9 cellular contexts compared by ENCODE assay signal in the genomic region with DNA sequence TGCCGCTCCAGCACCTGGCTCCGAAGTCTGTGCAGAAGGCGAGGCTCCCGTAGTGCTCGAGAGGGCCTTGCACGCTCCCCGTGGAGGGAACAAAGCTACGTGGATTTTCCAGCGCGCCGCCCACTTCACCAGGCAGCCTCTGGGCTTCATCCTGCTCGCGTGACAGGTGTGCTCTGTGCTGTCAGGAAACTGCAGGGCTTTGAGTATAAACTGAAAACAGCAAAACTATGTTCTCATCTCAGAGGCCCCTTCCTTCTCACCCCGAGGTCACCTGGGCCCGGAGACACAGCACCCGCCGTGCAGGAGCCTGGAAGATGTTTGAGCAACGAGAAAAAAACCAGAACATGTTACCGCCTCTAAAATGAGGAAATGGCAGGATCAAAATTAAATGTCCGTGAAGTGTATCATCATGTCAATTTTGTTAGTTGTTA. TPM values are rescaled to one million over a fixed set of nuclear protein-coding genes. Genes with fewer than 3 reads are reported as not detected.
DNase-seq lines count a peak whose midpoint lies in the region; ATAC-seq, FAIRE-seq and TF ChIP-seq lines count a peak whose summit lies in the region.
"Had no signal": no experiment of that assay in that cellular context is flagged by ENCODE, and none has a peak within 500 bp of the region (broad histone marks: within the 10 kb centered on the region; RNA-seq: fewer than 3 reads in every experiment).

No MANE protein-coding gene starts in this region.

- ATAC-seq in activated naive CD8-positive, alpha-beta T cell treated with anti-CD3 and anti-CD28 coated beads, Interleukin-2, amount 10 ng/mL, durations not matched to agents 7 days and 5 days (ENCODE audit: low read depth): no peak
- ATAC-seq in naive thymus-derived CD4-positive, alpha-beta T cell: no peak
- no peak for ATAC-seq in HG03135 (IDR thresholded peaks at IDR 0.05; ENCODE audit: unreplicated experiment)
- no peak for ATAC-seq in GM18519 (IDR thresholded peaks at IDR 0.05; ENCODE audit: low FRiP score, unreplicated experiment)

- CTCF ChIA-PET in naive thymus-derived CD4-positive, alpha-beta T cell (lab: Charles Lee): interaction anchor here (1.7 kb wide), 1 partner anchor 33 kb away, joined by 4 read pairs; no protein-coding TSS in a partner anchor

- peak overlapping the region in 4 of 7 donors; percentile 14 to 53 (median 26) for H3K27ac Mint-ChIP-seq in CD14-positive monocyte
- peak overlapping the region; percentile 45 for H3K27ac Mint-ChIP-seq in activated naive CD8-positive, alpha-beta T cell treated with anti-CD3 and anti-CD28 coated beads, Interleukin-2, amount 10 ng/mL, durations not matched to agents 7 days and 5 days
- H3K27ac Mint-ChIP-seq in naive thymus-derived CD4-positive, alpha-beta T cell: peak overlapping the region in 8 of 9 donors; percentile 63 to 84 (median 76)

- H3K27me3 ChIP-seq in naive thymus-derived CD4-positive, alpha-beta T cell (ENCODE audit: control insufficient read depth in 2 of 2, insufficient read depth in 2 of 2, low read length in 2 of 2): no peaks in the 10 kb centered on the region

- H3K4me3 Mint-ChIP-seq in CD14-positive monocyte: peak overlapping the region; percentile 83 to 93
- peak overlapping the region; percentile 56 for H3K4me3 Mint-ChIP-seq in activated naive CD8-positive, alpha-beta T cell treated with anti-CD3 and anti-CD28 coated beads, Interleukin-2, amount 10 ng/mL, durations not matched to agents 7 days and 5 days
- H3K4me3 Mint-ChIP-seq in naive thymus-derived CD4-positive, alpha-beta T cell: peak overlapping the region; percentile 58 to 85 (median 76)

- H3K4me1 Mint-ChIP-seq in CD14-positive monocyte: peaks cover 44% of the 10 kb centered on the region
- peaks cover 14% of the 10 kb centered on the region for H3K4me1 Mint-ChIP-seq in activated naive CD8-positive, alpha-beta T cell treated with anti-CD3 and anti-CD28 coated beads, Interleukin-2, amount 10 ng/mL, durations not matched to agents 7 days and 5 days
- peaks cover 19 to 52% (median 35%) of the 10 kb centered on the region in 7 donors for H3K4me1 Mint-ChIP-seq in naive thymus-derived CD4-positive, alpha-beta T cell

- peaks cover 0 to 22% (median 0%) of the 10 kb centered on the region in 3 experiments for H3K36me3 ChIP-seq in naive thymus-derived CD4-positive, alpha-beta T cell (ENCODE audit: control insufficient read depth in 2 of 3, insufficient read depth in 3 of 3, low read length in 3 of 3)

- H3K9me3 ChIP-seq in naive thymus-derived CD4-positive, alpha-beta T cell (ENCODE audit: control insufficient read depth in 2 of 3, low read length in 3 of 3): peaks cover 0 to 14% (median 0%) of the 10 kb centered on the region in 3 experiments

- H3K27me3 Mint-ChIP-seq in CD14-positive monocyte (ENCODE audit: low read depth in 3 of 3): peaks cover 2 to 4% (median 3%) of the 10 kb centered on the region in 3 donors
- H3K27me3 Mint-ChIP-seq in activated naive CD8-positive, alpha-beta T cell treated with anti-CD3 and anti-CD28 coated beads, Interleukin-2, amount 10 ng/mL, durations not matched to agents 7 days and 5 days: no peaks in the 10 kb centered on the region
- no peaks in the 10 kb centered on the region for H3K27me3 Mint-ChIP-seq in naive thymus-derived CD4-positive, alpha-beta T cell

- peaks cover 20 to 39% of the 10 kb centered on the region in 2 donors for H3K36me3 Mint-ChIP-seq in CD14-positive monocyte
- H3K36me3 Mint-ChIP-seq in activated naive CD8-positive, alpha-beta T cell treated with anti-CD3 and anti-CD28 coated beads, Interleukin-2, amount 10 ng/mL, durations not matched to agents 7 days and 5 days: peaks cover 13% of the 10 kb centered on the region
- peaks cover 7 to 24% (median 15%) of the 10 kb centered on the region in 5 donors for H3K36me3 Mint-ChIP-seq in naive thymus-derived CD4-positive, alpha-beta T cell

- TF ChIP-seq CTCF in CD14-positive monocyte (IDR thresholded peaks at IDR 0.05): no peak

- intact Hi-C loops in CD14-positive monocyte (cut with micrococcal nuclease): no loop called here
- intact Hi-C loops in naive thymus-derived CD4-positive, alpha-beta T cell (cut with micrococcal nuclease): loop anchor here in 1 of 2 donors (5.0 kb wide), 2 partner anchors 34 to 104 kb away; no protein-coding TSS in a partner anchor

- H3K4me1 ChIP-seq in naive thymus-derived CD4-positive, alpha-beta T cell (ENCODE audit: control insufficient read depth in 2 of 2, insufficient read depth in 2 of 2, low read length in 2 of 2): peaks cover 12 to 15% of the 10 kb centered on the region in 2 donors

- POLR2A ChIA-PET in activated naive CD8-positive, alpha-beta T cell treated with anti-CD3 and anti-CD28 coated beads, Interleukin-2, amount 10 ng/mL, durations not matched to agents 7 days and 5 days (lab: Charles Lee): no interaction called here
- POLR2A ChIA-PET in naive thymus-derived CD4-positive, alpha-beta T cell (lab: Charles Lee): interaction anchor here (2.1 to 5.4 kb wide), 2 partner anchors 17 to 25 kb away, joined by 5 to 32 read pairs; partner anchors contain the start of gene GPR146

- H3K9me3 Mint-ChIP-seq in CD14-positive monocyte: peaks cover 11 to 19% (median 13%) of the 10 kb centered on the region in 7 donors
- no peaks in the 10 kb centered on the region for H3K9me3 Mint-ChIP-seq in activated naive CD8-positive, alpha-beta T cell treated with anti-CD3 and anti-CD28 coated beads, Interleukin-2, amount 10 ng/mL, durations not matched to agents 7 days and 5 days
- peaks cover 0 to 13% (median 4%) of the 10 kb centered on the region in 11 donors for H3K9me3 Mint-ChIP-seq in naive thymus-derived CD4-positive, alpha-beta T cell

- no peak for DNase-seq in CD14-positive monocyte (ENCODE audit: low spot score)
- DNase-seq in GM19239 (ENCODE audit: insufficient read length, low spot score): no peak
- DNase-seq in activated naive CD8-positive, alpha-beta T cell treated with anti-CD3 and anti-CD28 coated beads, Interleukin-2, amount 10 ng/mL, durations not matched to agents 7 days and 5 days: no peak
- no peak for DNase-seq in naive thymus-derived CD4-positive, alpha-beta T cell
- no peak for DNase-seq in activated CD8-positive, alpha-beta memory T cell treated with anti-CD3 and anti-CD28 coated beads, Interleukin-2, amount 50 U/mL, for 48 hours
- no peak for DNase-seq in AML-193 (lab: John Stamatoyannopoulos, UW)

- H3K27ac ChIP-seq in naive thymus-derived CD4-positive, alpha-beta T cell (ENCODE audit: low read depth, low read length): no peak overlapping the region

- no peak overlapping the region for H3K4me3 ChIP-seq in naive thymus-derived CD4-positive, alpha-beta T cell (ENCODE audit: low read length)

- FAIRE-seq in GM19239 (lab: Jason Lieb, UNC): peak; percentile 90

RNA-seq across cellular contexts. Expression of gene GPR146, which starts 17.6 kb away (rescaled TPM):
- under 1 TPM; 0.48 TPM for polyA plus RNA-seq in CD14-positive monocyte
- total RNA-seq in activated naive CD8-positive, alpha-beta T cell treated with anti-CD3 and anti-CD28 coated beads, Interleukin-2, amount 10 ng/mL, durations not matched to agents 7 days and 5 days: 1 to 10 TPM; 2.1 to 4.1 TPM
- total RNA-seq in naive thymus-derived CD4-positive, alpha-beta T cell: 10 to 100 TPM; 10.1 to 26.5 (median 15.9) TPM
- polyA plus RNA-seq in naive thymus-derived CD4-positive, alpha-beta T cell: 10 to 100 TPM; 13.5 to 16.9 TPM

RNA-seq across cellular contexts. Expression of gene CYP2W1, which starts 43.8 kb away (rescaled TPM):
- polyA plus RNA-seq in CD14-positive monocyte: not detected
- total RNA-seq in activated naive CD8-positive, alpha-beta T cell treated with anti-CD3 and anti-CD28 coated beads, Interleukin-2, amount 10 ng/mL, durations not matched to agents 7 days and 5 days: not detected
- not detected for total RNA-seq in naive thymus-derived CD4-positive, alpha-beta T cell
- polyA plus RNA-seq in naive thymus-derived CD4-positive, alpha-beta T cell: not detected
- total RNA-seq: pulmonary artery endothelial cell had no signal

RNA-seq across cellular contexts. Expression of gene COX19, which starts 51.4 kb away (rescaled TPM):
- polyA plus RNA-seq in CD14-positive monocyte: 1 to 10 TPM; 7.4 to 7.6 TPM
- total RNA-seq in activated naive CD8-positive, alpha-beta T cell treated with anti-CD3 and anti-CD28 coated beads, Interleukin-2, amount 10 ng/mL, durations not matched to agents 7 days and 5 days: 10 to 100 TPM; 26.2 to 29.3 TPM
- 10 to 100 TPM; 18.3 to 48.2 (median 46.1) TPM for total RNA-seq in naive thymus-derived CD4-positive, alpha-beta T cell
- polyA plus RNA-seq in naive thymus-derived CD4-positive, alpha-beta T cell: 10 to 100 TPM; 26.7 to 28.1 TPM

Comparison
In these comparisons a context has a peak if more than half of its experiments do, and no peak if none do; other contexts are left out.
1. H3K27ac Mint-ChIP-seq: peak in every context shown above with its lines; median percentile 76 in naive thymus-derived CD4-positive, alpha-beta T cell; 45 in activated naive CD8-positive, alpha-beta T cell treated with anti-CD3 and anti-CD28 coated beads, Interleukin-2, amount 10 ng/mL, durations not matched to agents 7 days and 5 days; 26 in CD14-positive monocyte.